In genomic region chr13:77928909-77929308, GRCh38 we compare ENCODE assay signal across 10 cellular contexts. TPM values are rescaled to one million over a fixed set of nuclear protein-coding genes. Genes with fewer than 3 reads are reported as not detected.
DNase-seq lines count a peak whose midpoint lies in the region; ATAC-seq and TF ChIP-seq lines count a peak whose summit lies in the region.
"Had no signal": no experiment of that assay in that cellular context is flagged by ENCODE, and none has a peak within 500 bp of the region (broad histone marks: within the 10 kb centered on the region; RNA-seq: fewer than 3 reads in every experiment).

No MANE protein-coding gene starts in this region.

- no peak for TF ChIP-seq CTCF in epithelial cell of esophagus (IDR thresholded peaks at IDR 0.05; ENCODE audit: insufficient read depth, low read depth, low read length, missing control alignments)

- peak; percentile 35 for DNase-seq in epithelial cell of esophagus (ENCODE audit: low read depth)
- DNase-seq in NCI-H446 (lab: John Stamatoyannopoulos, UW), result no peak
- no peak for DNase-seq in activated T-cell treated with anti-CD3 and anti-CD28 coated beads, Interleukin-2, amount 50 U/mL, for 24 hours
- DNase-seq in cardiac septum (ENCODE audit: low spot score), result no peak
- no peak for DNase-seq in NCI-H69 (lab: John Stamatoyannopoulos, UW)
- DNase-seq: hippocampal formation, WERI-Rb-1 had no signal

- no peak overlapping the region for H3K27ac Mint-ChIP-seq in activated T-cell treated with anti-CD3 and anti-CD28 coated beads, Interleukin-2, amount 50 U/mL, for 24 hours

- ATAC-seq in GM18858 (IDR thresholded peaks at IDR 0.05; ENCODE audit: unreplicated experiment) (peak; percentile 93), GM21529 (IDR thresholded peaks at IDR 0.05; ENCODE audit: unreplicated experiment) (peak; percentile 87), HG03378 (IDR thresholded peaks at IDR 0.05; ENCODE audit: unreplicated experiment) (peak; percentile 98)

- no peaks in the 10 kb centered on the region for H3K9me3 Mint-ChIP-seq in activated T-cell treated with anti-CD3 and anti-CD28 coated beads, Interleukin-2, amount 50 U/mL, for 24 hours

- peaks cover 31% of the 10 kb centered on the region for H3K27me3 Mint-ChIP-seq in activated T-cell treated with anti-CD3 and anti-CD28 coated beads, Interleukin-2, amount 50 U/mL, for 24 hours

- intact Hi-C loops in cardiac septum (cut with DNase I), result no loop called here

- H3K4me1 Mint-ChIP-seq in activated T-cell treated with anti-CD3 and anti-CD28 coated beads, Interleukin-2, amount 50 U/mL, for 24 hours (ENCODE audit: low read depth), result peaks cover 4% of the 10 kb centered on the region

- H3K36me3 Mint-ChIP-seq in activated T-cell treated with anti-CD3 and anti-CD28 coated beads, Interleukin-2, amount 50 U/mL, for 24 hours (ENCODE audit: low read depth), result no peaks in the 10 kb centered on the region

- no peak overlapping the region for H3K4me3 ChIP-seq in epithelial cell of esophagus (ENCODE audit: low read length)

- no peak overlapping the region for H3K4me3 Mint-ChIP-seq in activated T-cell treated with anti-CD3 and anti-CD28 coated beads, Interleukin-2, amount 50 U/mL, for 24 hours

RNA-seq across cellular contexts. Expression of gene EDNRB, which starts 10.3 kb away (rescaled TPM):
- 21.7 TPM for total RNA-seq in cardiac septum
